14 cellular contexts compared by ENCODE assay signal in the genomic region with DNA sequence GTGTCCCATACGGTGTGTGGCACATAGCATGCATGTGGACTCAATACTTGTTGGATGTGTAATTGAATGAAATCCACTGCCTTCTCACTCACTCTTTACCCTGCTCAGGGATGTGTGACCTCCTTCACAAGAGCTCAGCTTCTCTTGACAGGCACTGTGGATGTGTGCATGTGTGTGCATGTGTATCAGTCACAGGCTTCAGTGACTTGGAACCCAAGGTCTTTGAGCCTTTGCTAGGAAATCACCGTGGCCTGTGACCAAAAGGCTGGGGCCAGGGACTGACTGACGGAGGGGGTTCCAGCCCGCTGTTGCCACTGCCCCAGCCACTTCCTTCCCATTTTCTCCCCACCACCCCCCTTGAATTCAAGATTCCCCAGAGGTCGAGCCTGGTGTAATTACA.
"Had no signal": no experiment of that assay in that cellular context is flagged by ENCODE, and none has a peak within 500 bp of the region (broad histone marks: within the 10 kb centered on the region; RNA-seq: fewer than 3 reads in every experiment).

No MANE protein-coding gene starts in this region.

- ATAC-seq: esophagus mucosa; gastroesophageal sphincter; heart left ventricle; mucosa of descending colon; naive thymus-derived CD4-positive, alpha-beta T cell; psoas muscle; sciatic nerve had no signal

- H3K4me1 Mint-ChIP-seq: naive thymus-derived CD4-positive, alpha-beta T cell; stimulated activated effector memory CD8-positive, alpha-beta T cell treated with anti-CD3 and anti-CD28 coated beads, Interleukin-12 subunit alpha, Interleukin-12 subunit beta, amount 100 ng/mL, for 72 hours had no signal

- H3K4me3 Mint-ChIP-seq: activated naive CD8-positive, alpha-beta T cell; dendritic cell treated with granulocyte-macrophage colony-stimulating factor and Interleukin-4, amounts not matched to agents 40 ng/mL and 50 ng/mL, for 4 days; naive thymus-derived CD4-positive, alpha-beta T cell; stimulated activated effector memory CD8-positive, alpha-beta T cell treated with anti-CD3 and anti-CD28 coated beads, Interleukin-12 subunit alpha, Interleukin-12 subunit beta, amount 100 ng/mL, for 72 hours had no signal

- DNase-seq: activated CD4-positive, alpha-beta T cell treated with anti-CD3 and anti-CD28 coated beads, Interleukin-2, amount 50 U/mL, for 4 hours; effector CD8-positive, alpha-beta T cell; naive thymus-derived CD4-positive, alpha-beta T cell; psoas muscle; stimulated activated CD4-positive, alpha-beta T cell treated with anti-CD3 and anti-CD28 coated beads, Interleukin-4, amount 100 ng/mL, for 24 hours; T-helper 2 cell had no signal

- H3K9me3 Mint-ChIP-seq: dendritic cell treated with granulocyte-macrophage colony-stimulating factor and Interleukin-4, amounts not matched to agents 40 ng/mL and 50 ng/mL, for 4 days; stimulated activated effector memory CD8-positive, alpha-beta T cell treated with anti-CD3 and anti-CD28 coated beads, Interleukin-12 subunit alpha, Interleukin-12 subunit beta, amount 100 ng/mL, for 72 hours had no signal

- H3K36me3 Mint-ChIP-seq: activated naive CD8-positive, alpha-beta T cell; naive thymus-derived CD4-positive, alpha-beta T cell; stimulated activated effector memory CD8-positive, alpha-beta T cell treated with anti-CD3 and anti-CD28 coated beads, Interleukin-12 subunit alpha, Interleukin-12 subunit beta, amount 100 ng/mL, for 72 hours had no signal

- H3K27ac Mint-ChIP-seq: activated naive CD8-positive, alpha-beta T cell; dendritic cell treated with granulocyte-macrophage colony-stimulating factor and Interleukin-4, amounts not matched to agents 40 ng/mL and 50 ng/mL, for 4 days; naive thymus-derived CD4-positive, alpha-beta T cell; stimulated activated effector memory CD8-positive, alpha-beta T cell treated with anti-CD3 and anti-CD28 coated beads, Interleukin-12 subunit alpha, Interleukin-12 subunit beta, amount 100 ng/mL, for 72 hours had no signal
